In genomic region chr1:20339811-20340457, GRCh38 we compare ENCODE assay signal across 20 cellular contexts. TPM values are rescaled to one million over a fixed set of nuclear protein-coding genes. Genes with fewer than 3 reads are reported as not detected.
DNase-seq lines count a peak whose midpoint lies in the region; ATAC-seq and TF ChIP-seq lines count a peak whose summit lies in the region.
"Had no signal": no experiment of that assay in that cellular context is flagged by ENCODE, and none has a peak within 500 bp of the region (broad histone marks: within the 10 kb centered on the region; RNA-seq: fewer than 3 reads in every experiment).

No MANE protein-coding gene starts in this region.

- H3K4me3 Mint-ChIP-seq in mesothelial cell of epicardium = no peak overlapping the region
- H3K4me3 Mint-ChIP-seq: activated B cell treated with CpG ODN at 0.5 μM for 24 hours had no signal

- H3K27ac Mint-ChIP-seq in mesothelial cell of epicardium = no peak overlapping the region
- H3K27ac Mint-ChIP-seq: activated B cell treated with CpG ODN at 0.5 μM for 24 hours had no signal

- peaks cover 9% of the 10 kb centered on the region for H3K4me1 Mint-ChIP-seq in mesothelial cell of epicardium

- H3K27me3 ChIP-seq in foreskin keratinocyte = peaks cover 26% of the 10 kb centered on the region
- H3K27me3 ChIP-seq: ascending aorta had no signal

- H3K27ac ChIP-seq in foreskin keratinocyte = no peak overlapping the region
- H3K27ac ChIP-seq: ascending aorta; BLaER1 treated with 17β-estradiol and CSF1 and Interleukin-3, amounts not matched to agents 10 nM and 100 nM had no signal

- H3K9me3 Mint-ChIP-seq in mesothelial cell of epicardium = no peaks in the 10 kb centered on the region
- H3K9me3 Mint-ChIP-seq: activated B cell treated with CpG ODN at 0.5 μM for 24 hours had no signal

- H3K36me3 Mint-ChIP-seq in mesothelial cell of epicardium = no peaks in the 10 kb centered on the region

- H3K27me3 Mint-ChIP-seq in mesothelial cell of epicardium (ENCODE audit: low read depth) = peaks cover 73% of the 10 kb centered on the region

- no peak for ATAC-seq in HG03432 (IDR thresholded peaks at IDR 0.05; ENCODE audit: unreplicated experiment)
- no peak for ATAC-seq in foreskin keratinocyte

- in situ Hi-C loops in G401 (cut with HindIII; ENCODE audit: low sequenced_read_pairs) = no loop called here

- DNase-seq in COR-L47 (lab: John Stamatoyannopoulos, UW) = peak; percentile 35
- peak; percentile 92 for DNase-seq in G401 (ENCODE audit: low spot score)
- DNase-seq in NCI-H524 treated with DMSO at 0.1 percent for 48 hours (lab: John Stamatoyannopoulos, UW) = peak; percentile 39
- peak; percentile 53 for DNase-seq in iPS-NIHi11 (ENCODE audit: low spot score)
- no peak for DNase-seq in mesothelial cell of epicardium (ENCODE audit: low spot score in 2 of 2, unreplicated experiment in 2 of 2)
- no peak for DNase-seq in foreskin keratinocyte
- DNase-seq: activated B cell treated with CpG ODN at 0.5 μM for 24 hours, activated gamma-delta T cell, cortex of kidney, DND-41, erythroblast, MM.1S had no signal

- H3K4me1 ChIP-seq in foreskin keratinocyte = no peaks in the 10 kb centered on the region
- H3K4me1 ChIP-seq: ascending aorta had no signal

- TF ChIP-seq CTCF in mesothelial cell of epicardium (IDR thresholded peaks at IDR 0.05; ENCODE audit: unreplicated experiment) (no peak), foreskin keratinocyte (conservative IDR thresholded peaks at IDR 0.05) (no peak)

RNA-seq across cellular contexts. Expression of gene VWA5B1, which starts 49.3 kb away (rescaled TPM):
- not detected in 2 replicates for total RNA-seq in G401 (2014; rRNA removed; shearing (Covaris generic))
- total RNA-seq in mesothelial cell of epicardium (0.20 to 0.29 TPM (median 0.25 TPM) in 3 replicates), foreskin keratinocyte (not detected in 2 replicates)
- polyA plus RNA-seq in foreskin keratinocyte = not detected in 2 replicates
- total RNA-seq: activated B cell treated with CpG ODN at 0.5 μM for 24 hours; activated CD8-positive, alpha-beta memory T cell treated with anti-CD3 and anti-CD28 coated beads for 36 hours; ascending aorta; kidney epithelial cell; NCI-H460; omental fat pad; T-helper 1 cell treated with Interleukin-12 subunit alpha and Interleukin-12 subunit beta and Interleukin-4 antibody, amounts not matched to agents 30 ng/mL and 1 ng/mL, for 36 hours had no signal

Comparison
In these comparisons a context has a peak if more than half of its experiments do, and no peak if none do; other contexts are left out.
1. DNase-seq: peak in COR-L47 (single experiment), G401 (single experiment), NCI-H524 treated with DMSO at 0.1 percent for 48 hours (single experiment) and iPS-NIHi11 (single experiment); none in mesothelial cell of epicardium (0 of 2) and foreskin keratinocyte (0 of 2).